Comparison of ENCODE assay signal across 9 cellular contexts in genomic region chr3:126267976-126268615, GRCh38.
A peak's percentile ranks its signal among the peaks of the same experiment; 100 is the strongest.
DNase-seq lines count a peak whose midpoint lies in the region; ATAC-seq, FAIRE-seq and TF ChIP-seq lines count a peak whose summit lies in the region.
"Had no signal": no experiment of that assay in that cellular context is flagged by ENCODE, and none has a peak within 500 bp of the region (broad histone marks: within the 10 kb centered on the region; RNA-seq: fewer than 3 reads in every experiment).

No MANE protein-coding gene starts in this region.

- H3K4me1 Mint-ChIP-seq in activated T-helper 2 cell treated with anti-CD3 and anti-CD28 coated beads, Interferon-gamma antibody, Interleukin-2, Interleukin-4, amounts not matched to agents 10 μg/mL and 5 μg/mL and 100 μg/mL, durations not matched to agents 14 hours and 24 hours and 36 hours (ENCODE audit: low read depth): no peaks in the 10 kb centered on the region

- dilution Hi-C loops in endothelial cell of umbilical vein (cut with MboI; ENCODE audit: extremely low pct_ligation_motif_present, low sequenced_read_pairs): no loop called here

- no peak for TF ChIP-seq POLR2A in endothelial cell of umbilical vein (IDR thresholded peaks at IDR 0.05; ENCODE audit: low read depth, low read length)

- no peaks in the 10 kb centered on the region for H3K36me3 Mint-ChIP-seq in activated T-helper 2 cell treated with anti-CD3 and anti-CD28 coated beads, Interferon-gamma antibody, Interleukin-2, Interleukin-4, amounts not matched to agents 10 μg/mL and 5 μg/mL and 100 μg/mL, durations not matched to agents 14 hours and 24 hours and 36 hours (ENCODE audit: low read depth)

- CTCF ChIA-PET in endothelial cell of umbilical vein (lab: Charles Lee): interaction anchor here (0.6 to 2.8 kb wide), 4 partner anchors 10 to 120 kb away, joined by 3 to 9 read pairs (median 6); no protein-coding TSS in a partner anchor

- H3K4me3 Mint-ChIP-seq in activated T-helper 2 cell treated with anti-CD3 and anti-CD28 coated beads, Interferon-gamma antibody, Interleukin-2, Interleukin-4, amounts not matched to agents 10 μg/mL and 5 μg/mL and 100 μg/mL, durations not matched to agents 14 hours and 24 hours and 36 hours (ENCODE audit: low read depth): no peak overlapping the region

- H3K27me3 Mint-ChIP-seq in activated T-helper 2 cell treated with anti-CD3 and anti-CD28 coated beads, Interferon-gamma antibody, Interleukin-2, Interleukin-4, amounts not matched to agents 10 μg/mL and 5 μg/mL and 100 μg/mL, durations not matched to agents 14 hours and 24 hours and 36 hours (ENCODE audit: low read depth): peaks cover 13% of the 10 kb centered on the region

- H3K27ac Mint-ChIP-seq in activated T-helper 2 cell treated with anti-CD3 and anti-CD28 coated beads, Interferon-gamma antibody, Interleukin-2, Interleukin-4, amounts not matched to agents 10 μg/mL and 5 μg/mL and 100 μg/mL, durations not matched to agents 14 hours and 24 hours and 36 hours: no peak overlapping the region

- no peaks in the 10 kb centered on the region for H3K79me2 ChIP-seq in endothelial cell of umbilical vein (ENCODE audit: control insufficient read depth, insufficient read depth, low read length)

- H3K27me3 ChIP-seq in RWPE2 (ENCODE audit: insufficient read depth, poor library complexity, severe bottlenecking) (no peaks in the 10 kb centered on the region), endothelial cell of umbilical vein (ENCODE audit: control insufficient read depth in 2 of 2, insufficient read depth in 2 of 2, low read length in 2 of 2) (no peaks in the 10 kb centered on the region), muscle layer of duodenum (ENCODE audit: low read depth, low read length) (no peaks in the 10 kb centered on the region), tibial artery (no peaks in the 10 kb centered on the region)

- DNase-seq in RWPE2 (ENCODE audit: low spot score) (no peak), endothelial cell of umbilical vein (ENCODE audit: low read depth, low spot score) (no peak), tibial artery (peak in 1 of 2 donors; percentile 70), H4 (ENCODE audit: low spot score) (no peak)
- DNase-seq in activated T-helper 2 cell treated with anti-CD3 and anti-CD28 coated beads, Interferon-gamma antibody, Interleukin-2, Interleukin-4, amounts not matched to agents 10 μg/mL and 5 μg/mL and 100 μg/mL, durations not matched to agents 14 hours and 24 hours and 36 hours (ENCODE audit: low spot score): no peak
- DNase-seq: activated effector memory CD4-positive, alpha-beta T cell treated with Interleukin-2 at 50 U/mL for 16 hours had no signal

- peak overlapping the region; percentile 45 for H3K4me2 ChIP-seq in endothelial cell of umbilical vein (ENCODE audit: insufficient read depth, low read length)

- peak overlapping the region; percentile 40 for H3K9ac ChIP-seq in endothelial cell of umbilical vein (replicated peaks; ENCODE audit: extremely low read depth, insufficient read depth, low read length)

- H3K9me1 ChIP-seq in endothelial cell of umbilical vein (replicated peaks; ENCODE audit: control insufficient read depth, extremely low read depth, insufficient read depth, low read length): no peaks in the 10 kb centered on the region

- POLR2A ChIA-PET in endothelial cell of umbilical vein (lab: Charles Lee): no interaction called here

- intact Hi-C loops in endothelial cell of umbilical vein (cut with micrococcal nuclease) (loop anchor here (1.0 to 2.0 kb wide), 2 partner anchors 21 to 88 kb away; no protein-coding TSS in a partner anchor), tibial artery (cut with DNase I; ENCODE audit: low total_unique reads) (loop anchor here (2.0 to 10.0 kb wide), 2 partner anchors 89 to 207 kb away; partner anchors contain the start of genes KLF15 and ZXDC)
- intact Hi-C loops in activated T-helper 2 cell treated with anti-CD3 and anti-CD28 coated beads, Interferon-gamma antibody, Interleukin-2, Interleukin-4, amounts not matched to agents 10 μg/mL and 5 μg/mL and 100 μg/mL, durations not matched to agents 14 hours and 24 hours and 36 hours (cut with micrococcal nuclease): no loop called here

- TF ChIP-seq CTCF in RWPE2 (IDR thresholded peaks at IDR 0.05; ENCODE audit: poor library complexity, severe bottlenecking) (no peak), endothelial cell of umbilical vein (IDR thresholded peaks at IDR 0.05; ENCODE audit: extremely low read depth in 1 of 2, insufficient read depth in 1 of 2, low read depth in 1 of 2, low read length in 2 of 2) (no peak), tibial artery (IDR thresholded peaks at IDR 0.05) (no peak)

- H3K27ac ChIP-seq in RWPE2 (ENCODE audit: poor library complexity, severe bottlenecking) (peak overlapping the region; percentile 76), endothelial cell of umbilical vein (ENCODE audit: insufficient read depth, low read depth, low read length) (peak overlapping the region; percentile 22), muscle layer of duodenum (ENCODE audit: low read length) (no peak overlapping the region), tibial artery (peak overlapping the region; percentile 89 to 92)

- BruUV-seq in endothelial cell of umbilical vein (replicated peaks; lab: Mats Ljungman, UMichigan): no TSS peak

- H3K9me3 ChIP-seq in RWPE2 (ENCODE audit: severe bottlenecking) (no peaks in the 10 kb centered on the region), endothelial cell of umbilical vein (replicated peaks; ENCODE audit: control insufficient read depth, insufficient read depth, low read length) (no peaks in the 10 kb centered on the region), muscle layer of duodenum (ENCODE audit: control insufficient read depth in 1 of 2, low read length in 2 of 2) (no peaks in the 10 kb centered on the region), tibial artery (no peaks in the 10 kb centered on the region)

- H3K36me3 ChIP-seq in RWPE2 (ENCODE audit: low read depth) (no peaks in the 10 kb centered on the region), endothelial cell of umbilical vein (ENCODE audit: control insufficient read depth in 2 of 2, extremely low read depth in 1 of 2, insufficient read depth in 2 of 2, low read length in 2 of 2) (no peaks in the 10 kb centered on the region), muscle layer of duodenum (ENCODE audit: control insufficient read depth in 1 of 2, insufficient read depth in 2 of 2, low read length in 2 of 2) (no peaks in the 10 kb centered on the region), tibial artery (no peaks in the 10 kb centered on the region)

- FAIRE-seq in endothelial cell of umbilical vein (lab: Jason Lieb, UNC): no peak

- no peaks in the 10 kb centered on the region for H3K9me3 Mint-ChIP-seq in activated T-helper 2 cell treated with anti-CD3 and anti-CD28 coated beads, Interferon-gamma antibody, Interleukin-2, Interleukin-4, amounts not matched to agents 10 μg/mL and 5 μg/mL and 100 μg/mL, durations not matched to agents 14 hours and 24 hours and 36 hours

- peak overlapping the region; percentile 13 for H2AFZ ChIP-seq in endothelial cell of umbilical vein (ENCODE audit: low read depth, low read length)

- peaks cover 27% of the 10 kb centered on the region for H3K4me1 ChIP-seq in RWPE2 (ENCODE audit: insufficient read depth, poor library complexity, severe bottlenecking)
- H3K4me1 ChIP-seq in endothelial cell of umbilical vein (ENCODE audit: control insufficient read depth, extremely low read depth, insufficient read depth, low read length): peaks cover 15% of the 10 kb centered on the region
- H3K4me1 ChIP-seq in muscle layer of duodenum (ENCODE audit: control insufficient read depth in 1 of 2, insufficient read depth in 2 of 2, low read length in 2 of 2): peaks cover 0 to 24% of the 10 kb centered on the region in 2 donors
- H3K4me1 ChIP-seq in tibial artery: peaks cover 24 to 76% (median 56%) of the 10 kb centered on the region in 4 donors

- ATAC-seq in RWPE2 (ENCODE audit: low read depth) (no peak), GM19455 (IDR thresholded peaks at IDR 0.05; ENCODE audit: unreplicated experiment) (no peak), GM21717 (IDR thresholded peaks at IDR 0.05; ENCODE audit: unreplicated experiment) (no peak)

- no peak overlapping the region for H3K4me3 ChIP-seq in RWPE2 (ENCODE audit: severe bottlenecking)
- no peak overlapping the region for H3K4me3 ChIP-seq in endothelial cell of umbilical vein (replicated peaks in 1 of 3; ENCODE audit: insufficient read depth in 1 of 3, low read depth in 1 of 3, low read length in 3 of 3)
- H3K4me3 ChIP-seq in muscle layer of duodenum (ENCODE audit: low read depth in 1 of 2, low read length in 2 of 2): peak overlapping the region; percentile 33 to 63
- H3K4me3 ChIP-seq in tibial artery: peak overlapping the region; percentile 38 to 46

- H4K20me1 ChIP-seq in endothelial cell of umbilical vein (replicated peaks; ENCODE audit: control insufficient read depth, extremely low read depth, insufficient read depth, low read length): no peaks in the 10 kb centered on the region

TF ChIP-seq in endothelial cell of umbilical vein, 7 proteins besides CTCF, POLR2A, EP300 and RAD21:
- no peak for TF ChIP-seq JUN (IDR thresholded peaks at IDR 0.05; ENCODE audit: borderline replicate concordance, insufficient read depth, insufficient read length, low read depth)
- TF ChIP-seq, protein P1, sequence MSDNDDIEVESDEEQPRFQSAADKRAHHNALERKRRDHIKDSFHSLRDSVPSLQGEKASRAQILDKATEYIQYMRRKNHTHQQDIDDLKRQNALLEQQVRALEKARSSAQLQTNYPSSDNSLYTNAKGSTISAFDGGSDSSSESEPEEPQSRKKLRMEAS (IDR thresholded peaks at IDR 0.05; ENCODE audit: insufficient read depth, insufficient read length): no peak
- TF ChIP-seq GATA2 (IDR thresholded peaks at IDR 0.05; ENCODE audit: insufficient read depth, insufficient read length, low read depth, low read length): no peak
- TF ChIP-seq FOS (IDR thresholded peaks at IDR 0.05; ENCODE audit: borderline replicate concordance, insufficient read depth, low read length): no peak
- TF ChIP-seq MYC (IDR thresholded peaks at IDR 0.05; ENCODE audit: low read depth, low read length): no peak
- TF ChIP-seq EZH2 (IDR thresholded peaks at IDR 0.05; ENCODE audit: borderline replicate concordance, low read depth, low read length, severe bottlenecking): no peak
- TF ChIP-seq POLR2AphosphoS5 (IDR thresholded peaks at IDR 0.05; ENCODE audit: insufficient read depth, low read depth, low read length): no peak

Comparison
In these comparisons a context has a peak if more than half of its experiments do, and no peak if none do; other contexts are left out.
1. H3K4me3 ChIP-seq: peak in muscle layer of duodenum (2 of 2) and tibial artery (2 of 2); none in RWPE2 (single experiment) and endothelial cell of umbilical vein (0 of 3).